ENCODE assay signal across 10 cellular contexts in genomic region chr2:172079838-172080640, GRCh38. TPM values are rescaled to one million over a fixed set of nuclear protein-coding genes. Genes with fewer than 3 reads are reported as not detected.
DNase-seq lines count a peak whose midpoint lies in the region; ATAC-seq and TF ChIP-seq lines count a peak whose summit lies in the region.
"Had no signal": no experiment of that assay in that cellular context is flagged by ENCODE, and none has a peak within 500 bp of the region (broad histone marks: within the 10 kb centered on the region; RNA-seq: fewer than 3 reads in every experiment).

No MANE protein-coding gene starts in this region.

- H3K4me1 Mint-ChIP-seq in HFFc6 (ENCODE audit: low read depth) = peaks cover 38% of the 10 kb centered on the region
- peaks cover 44% of the 10 kb centered on the region for H3K4me1 Mint-ChIP-seq in WTC11
- peaks cover 23 to 24% of the 10 kb centered on the region in 2 donors for H3K4me1 Mint-ChIP-seq in natural killer cell treated with Interleukin-12 subunit alpha and Interleukin-12 subunit beta and Interleukin-15 and Interleukin-18, amount 100 ng/mL, for 72 hours (ENCODE audit: low read depth in 2 of 2)

- TF ChIP-seq CTCF in HFFc6 (IDR thresholded peaks at IDR 0.05) (no peak), WTC11 (IDR thresholded peaks at IDR 0.05) (no peak)

- peaks cover 8% of the 10 kb centered on the region for H3K36me3 Mint-ChIP-seq in HFFc6 (ENCODE audit: low read depth)
- no peaks in the 10 kb centered on the region for H3K36me3 Mint-ChIP-seq in WTC11
- H3K36me3 Mint-ChIP-seq in natural killer cell treated with Interleukin-12 subunit alpha and Interleukin-12 subunit beta and Interleukin-15 and Interleukin-18, amount 100 ng/mL, for 72 hours = no peaks in the 10 kb centered on the region

- ATAC-seq in WTC11 (no peak), GM18867 (IDR thresholded peaks at IDR 0.05; ENCODE audit: unreplicated experiment) (no peak)
- no peak for ATAC-seq in natural killer cell treated with Interleukin-12 subunit alpha and Interleukin-12 subunit beta and Interleukin-15 and Interleukin-18, amount 100 ng/mL, for 72 hours

- H3K4me3 Mint-ChIP-seq in HFFc6 = no peak overlapping the region; the same call in 1 of the 2 replicates
- H3K4me3 Mint-ChIP-seq in WTC11 = peak overlapping the region; percentile 58
- H3K4me3 Mint-ChIP-seq in natural killer cell treated with Interleukin-12 subunit alpha and Interleukin-12 subunit beta and Interleukin-15 and Interleukin-18, amount 100 ng/mL, for 72 hours = peak overlapping the region; percentile 34

- peaks cover 10% of the 10 kb centered on the region for H3K9me3 Mint-ChIP-seq in HFFc6
- H3K9me3 Mint-ChIP-seq in WTC11 = no peaks in the 10 kb centered on the region
- no peaks in the 10 kb centered on the region for H3K9me3 Mint-ChIP-seq in natural killer cell treated with Interleukin-12 subunit alpha and Interleukin-12 subunit beta and Interleukin-15 and Interleukin-18, amount 100 ng/mL, for 72 hours

- H3K27ac Mint-ChIP-seq in HFFc6 (no peak overlapping the region), WTC11 (no peak overlapping the region)
- no peak overlapping the region for H3K27ac Mint-ChIP-seq in natural killer cell treated with Interleukin-12 subunit alpha and Interleukin-12 subunit beta and Interleukin-15 and Interleukin-18, amount 100 ng/mL, for 72 hours

- peak; percentile 68 for DNase-seq in EL
- peak; percentile 31 for DNase-seq in HFFc6
- DNase-seq in WTC11 (ENCODE audit: low spot score) = no peak
- no peak for DNase-seq in natural killer cell treated with Interleukin-12 subunit alpha and Interleukin-12 subunit beta and Interleukin-15 and Interleukin-18, amount 100 ng/mL, for 72 hours (ENCODE audit: low spot score)
- DNase-seq in foreskin melanocyte = no peak
- no peak for DNase-seq in hepatic stellate cell (ENCODE audit: low spot score)
- DNase-seq: activated CD4-positive, alpha-beta T cell treated with anti-CD3 and anti-CD28 coated beads for 4 hours; activated naive CD4-positive, alpha-beta T cell; NCI-H1417 treated with DMSO at 0.1 percent for 48 hours had no signal

- POLR2A ChIA-PET in WTC11 (lab: Charles Lee) = no interaction called here

- H3K27me3 Mint-ChIP-seq in HFFc6 (ENCODE audit: insufficient read depth) (peaks cover 27% of the 10 kb centered on the region; the same call in 1 of the 2 replicates), WTC11 (ENCODE audit: low read depth) (peaks cover 89% of the 10 kb centered on the region)
- peaks cover 60 to 76% of the 10 kb centered on the region in 2 donors for H3K27me3 Mint-ChIP-seq in natural killer cell treated with Interleukin-12 subunit alpha and Interleukin-12 subunit beta and Interleukin-15 and Interleukin-18, amount 100 ng/mL, for 72 hours

- CTCF ChIA-PET in WTC11 (lab: Charles Lee) = no interaction called here

TF ChIP-seq in WTC11, 78 proteins besides CTCF, POLR2A, EP300 and RAD21 (continues in another document):
- TF ChIP-seq ETV6 (CRISPR knock-in tag; IDR thresholded peaks at IDR 0.05) (no peak), RORB (CRISPR knock-in tag; IDR thresholded peaks at IDR 0.05) (no peak), ZNF512 (CRISPR knock-in tag; IDR thresholded peaks at IDR 0.05; ENCODE audit: borderline replicate concordance) (no peak), ZNF219 (CRISPR knock-in tag; IDR thresholded peaks at IDR 0.05; ENCODE audit: borderline replicate concordance) (no peak), GTF2I (CRISPR knock-in tag; conservative IDR thresholded peaks at IDR 0.05) (no peak), IRF1 (CRISPR knock-in tag; IDR thresholded peaks at IDR 0.05) (no peak), ZNF425 (CRISPR knock-in tag; conservative IDR thresholded peaks at IDR 0.05) (no peak), CBFB (CRISPR knock-in tag; IDR thresholded peaks at IDR 0.05; ENCODE audit: low read depth) (no peak), ERG (CRISPR knock-in tag; IDR thresholded peaks at IDR 0.05) (no peak), NFATC4 (CRISPR knock-in tag; IDR thresholded peaks at IDR 0.05) (no peak), TEAD4 (CRISPR knock-in tag; IDR thresholded peaks at IDR 0.05) (no peak), JUN (CRISPR knock-in tag; IDR thresholded peaks at IDR 0.05) (no peak), ZNF263 (CRISPR knock-in tag; IDR thresholded peaks at IDR 0.05; ENCODE audit: low read depth) (no peak), ATF6 (CRISPR knock-in tag; IDR thresholded peaks at IDR 0.05) (no peak), SP1 (CRISPR knock-in tag; conservative IDR thresholded peaks at IDR 0.05) (no peak), FOXJ3 (CRISPR knock-in tag; IDR thresholded peaks at IDR 0.05; ENCODE audit: borderline replicate concordance) (no peak)

RNA-seq across cellular contexts. Expression of gene DLX1, which starts 5.3 kb away (rescaled TPM):
- total RNA-seq in HFFc6 (2021; fragmentation: NEBNext Ultra II Directional; extraction: Animal tissue kit (Norgen Biotek cat#: 25700)) = 10 to 100 TPM in 2 of 6 experiments, 1 to 10 TPM in 4; 8.2 to 13.9 (median 9.2) TPM
- not detected in 3 replicates for total RNA-seq in WTC11 (2021)
- total RNA-seq in natural killer cell treated with Interleukin-12 subunit alpha and Interleukin-12 subunit beta and Interleukin-15 and Interleukin-18, amount 100 ng/mL, for 72 hours = not detected

RNA-seq across cellular contexts. Expression of gene DLX2, which starts 22.7 kb away (rescaled TPM):
- 10 to 100 TPM in 2 of 6 experiments, 1 to 10 TPM in 4; 8.8 to 12.6 (median 9.5) TPM for total RNA-seq in HFFc6 (2021; fragmentation: NEBNext Ultra II Directional; extraction: Animal tissue kit (Norgen Biotek cat#: 25700))
- 0.28 to 0.64 TPM (median 0.55 TPM) in 3 replicates for total RNA-seq in WTC11 (2021)
- under 1 TPM in 1 of 2 donors, not detected in 1; 0.25 TPM for total RNA-seq in natural killer cell treated with Interleukin-12 subunit alpha and Interleukin-12 subunit beta and Interleukin-15 and Interleukin-18, amount 100 ng/mL, for 72 hours

Comparison
In these comparisons a context has a peak if more than half of its experiments do, and no peak if none do; other contexts are left out.
1. DNase-seq: peak in EL (single experiment) and HFFc6 (single experiment); none in WTC11 (single experiment), natural killer cell treated with Interleukin-12 subunit alpha and Interleukin-12 subunit beta and Interleukin-15 and Interleukin-18, amount 100 ng/mL, for 72 hours (single experiment), foreskin melanocyte (single experiment) and hepatic stellate cell (single experiment).